ENCODE assay signal across 9 cellular contexts in the genomic region with DNA sequence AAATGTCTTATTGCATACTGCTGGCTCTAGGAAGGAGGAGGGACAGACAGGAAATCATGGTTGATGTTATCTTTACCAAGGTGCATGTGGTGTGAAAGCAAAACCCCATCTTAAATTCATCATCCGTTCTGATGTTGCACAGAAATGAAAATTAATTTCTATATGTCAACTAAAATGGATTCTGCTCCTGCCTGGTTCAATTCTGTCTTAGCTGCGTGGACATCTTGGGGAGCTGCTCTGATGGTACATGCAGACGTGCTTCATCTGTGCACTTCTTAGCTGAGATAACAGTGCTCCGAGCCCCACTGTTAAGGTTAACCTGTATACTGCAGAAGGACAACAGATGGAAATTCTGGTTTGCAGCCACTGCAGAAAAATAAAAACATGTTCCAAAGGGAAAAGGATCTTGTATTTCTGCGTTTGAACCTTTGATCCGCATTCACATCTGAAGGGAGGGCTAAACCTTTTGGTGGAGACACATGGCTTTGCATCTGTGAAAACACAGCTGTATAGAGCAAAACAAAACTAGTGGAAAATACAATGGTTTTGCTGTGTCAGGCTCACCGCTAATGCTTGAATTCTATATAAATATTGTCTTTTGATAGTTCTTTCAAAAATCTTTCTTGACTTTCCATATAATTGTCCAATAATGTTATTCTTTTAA. TPM values are rescaled to one million over a fixed set of nuclear protein-coding genes. Genes with fewer than 3 reads are reported as not detected.
DNase-seq lines count a peak whose midpoint lies in the region; ATAC-seq, FAIRE-seq and TF ChIP-seq lines count a peak whose summit lies in the region.
"Had no signal": no experiment of that assay in that cellular context is flagged by ENCODE, and none has a peak within 500 bp of the region (broad histone marks: within the 10 kb centered on the region; RNA-seq: fewer than 3 reads in every experiment).

No MANE protein-coding gene starts in this region.

- peak; percentile 16 for DNase-seq in stimulated activated CD4-positive, alpha-beta T cell treated with anti-CD3 and anti-CD28 coated beads, Interleukin-4, amount 100 ng/mL, for 24 hours
- no peak for DNase-seq in stimulated activated CD4-positive, alpha-beta T cell treated with anti-CD3 and anti-CD28 coated beads, Interleukin-4, amount 100 ng/mL, for 4 hours
- DNase-seq in activated CD4-positive, alpha-beta T cell treated with anti-CD3 and anti-CD28 coated beads, Interleukin-2, amount 10 ng/mL, durations not matched to agents 7 days and 5 days, result peak; percentile 57
- DNase-seq in endothelial cell of umbilical vein (ENCODE audit: low read depth, low spot score), result no peak
- no peak for DNase-seq in tibial artery
- DNase-seq in right atrium auricular region (ENCODE audit: low spot score), result no peak
- no peak for DNase-seq in DMS79 (lab: John Stamatoyannopoulos, UW)

- dilution Hi-C loops in endothelial cell of umbilical vein (cut with MboI; ENCODE audit: extremely low pct_ligation_motif_present, low sequenced_read_pairs), result no loop called here

- H3K27me3 Mint-ChIP-seq in activated CD4-positive, alpha-beta T cell treated with anti-CD3 and anti-CD28 coated beads, Interleukin-2, amount 10 ng/mL, durations not matched to agents 7 days and 5 days, result peaks cover 5% of the 10 kb centered on the region

- H3K27ac Mint-ChIP-seq in activated CD4-positive, alpha-beta T cell treated with anti-CD3 and anti-CD28 coated beads, Interleukin-2, amount 10 ng/mL, durations not matched to agents 7 days and 5 days, result peak overlapping the region; percentile 95
- H3K27ac Mint-ChIP-seq: dendritic cell treated with granulocyte-macrophage colony-stimulating factor and Interleukin-4, amounts not matched to agents 40 ng/mL and 50 ng/mL, for 4 days had no signal

- no peak overlapping the region for H3K9ac ChIP-seq in endothelial cell of umbilical vein (replicated peaks; ENCODE audit: extremely low read depth, insufficient read depth, low read length)

- no peak overlapping the region for H3K27ac ChIP-seq in endothelial cell of umbilical vein (ENCODE audit: insufficient read depth, low read depth, low read length)
- H3K27ac ChIP-seq in tibial artery, result peak overlapping the region; percentile 79 to 90
- no peak overlapping the region for H3K27ac ChIP-seq in right atrium auricular region

- no peaks in the 10 kb centered on the region for H3K36me3 ChIP-seq in endothelial cell of umbilical vein (ENCODE audit: control insufficient read depth in 2 of 2, extremely low read depth in 1 of 2, insufficient read depth in 2 of 2, low read length in 2 of 2)
- no peaks in the 10 kb centered on the region for H3K36me3 ChIP-seq in tibial artery
- no peaks in the 10 kb centered on the region for H3K36me3 ChIP-seq in right atrium auricular region

- POLR2A ChIA-PET in activated CD4-positive, alpha-beta T cell treated with anti-CD3 and anti-CD28 coated beads, Interleukin-2, amount 10 ng/mL, durations not matched to agents 7 days and 5 days (lab: Charles Lee), result no interaction called here
- POLR2A ChIA-PET in endothelial cell of umbilical vein (lab: Charles Lee), result interaction anchor here (0.5 kb wide), 1 partner anchor 641 kb away, joined by 4 read pairs; no protein-coding TSS in a partner anchor

- TF ChIP-seq CTCF in endothelial cell of umbilical vein (IDR thresholded peaks at IDR 0.05; ENCODE audit: extremely low read depth in 1 of 2, insufficient read depth in 1 of 2, low read depth in 1 of 2, low read length in 2 of 2) (no peak), tibial artery (IDR thresholded peaks at IDR 0.05) (no peak), right atrium auricular region (IDR thresholded peaks at IDR 0.05) (no peak)

- no peaks in the 10 kb centered on the region for H3K9me3 Mint-ChIP-seq in activated CD4-positive, alpha-beta T cell treated with anti-CD3 and anti-CD28 coated beads, Interleukin-2, amount 10 ng/mL, durations not matched to agents 7 days and 5 days
- H3K9me3 Mint-ChIP-seq: dendritic cell treated with granulocyte-macrophage colony-stimulating factor and Interleukin-4, amounts not matched to agents 40 ng/mL and 50 ng/mL, for 4 days had no signal

- H3K4me2 ChIP-seq in endothelial cell of umbilical vein (ENCODE audit: insufficient read depth, low read length), result no peak overlapping the region

- BruUV-seq in endothelial cell of umbilical vein (replicated peaks; lab: Mats Ljungman, UMichigan), result no TSS peak

- no peaks in the 10 kb centered on the region for H3K9me3 ChIP-seq in endothelial cell of umbilical vein (replicated peaks; ENCODE audit: control insufficient read depth, insufficient read depth, low read length)
- H3K9me3 ChIP-seq in tibial artery, result no peaks in the 10 kb centered on the region
- no peaks in the 10 kb centered on the region for H3K9me3 ChIP-seq in right atrium auricular region

- peaks cover 2 to 6% of the 10 kb centered on the region in 2 experiments for H3K27me3 ChIP-seq in endothelial cell of umbilical vein (ENCODE audit: control insufficient read depth in 2 of 2, insufficient read depth in 2 of 2, low read length in 2 of 2)
- no peaks in the 10 kb centered on the region for H3K27me3 ChIP-seq in tibial artery
- no peaks in the 10 kb centered on the region for H3K27me3 ChIP-seq in right atrium auricular region

- H3K79me2 ChIP-seq in endothelial cell of umbilical vein (ENCODE audit: control insufficient read depth, insufficient read depth, low read length), result no peaks in the 10 kb centered on the region

- CTCF ChIA-PET in activated CD4-positive, alpha-beta T cell treated with anti-CD3 and anti-CD28 coated beads, Interleukin-2, amount 10 ng/mL, durations not matched to agents 7 days and 5 days (lab: Charles Lee), result interaction anchor here (0.6 to 4.8 kb wide), 16 partner anchors 10 to 931 kb away, joined by 3 to 15 read pairs (median 3); a partner anchor contains a TSS
- CTCF ChIA-PET in endothelial cell of umbilical vein (lab: Charles Lee), result interaction anchor here (0.6 to 4.4 kb wide), 30 partner anchors 9 to 1471 kb away, joined by 3 to 28 read pairs (median 4); no protein-coding TSS in a partner anchor

- H3K9me1 ChIP-seq in endothelial cell of umbilical vein (replicated peaks; ENCODE audit: control insufficient read depth, extremely low read depth, insufficient read depth, low read length), result no peaks in the 10 kb centered on the region

- ATAC-seq in GM21528 (IDR thresholded peaks at IDR 0.05; ENCODE audit: low FRiP score, unreplicated experiment), result no peak

- H2AFZ ChIP-seq in endothelial cell of umbilical vein (ENCODE audit: low read depth, low read length), result no peak overlapping the region

- no peak for TF ChIP-seq POLR2A in endothelial cell of umbilical vein (IDR thresholded peaks at IDR 0.05; ENCODE audit: low read depth, low read length)

- H4K20me1 ChIP-seq in endothelial cell of umbilical vein (replicated peaks; ENCODE audit: control insufficient read depth, extremely low read depth, insufficient read depth, low read length), result no peaks in the 10 kb centered on the region

- H3K4me1 ChIP-seq in endothelial cell of umbilical vein (ENCODE audit: control insufficient read depth, extremely low read depth, insufficient read depth, low read length), result peaks cover 14% of the 10 kb centered on the region
- peaks cover 0 to 20% (median 15%) of the 10 kb centered on the region in 4 donors for H3K4me1 ChIP-seq in tibial artery
- H3K4me1 ChIP-seq in right atrium auricular region, result peaks cover 0 to 10% of the 10 kb centered on the region in 2 donors

- H3K4me1 Mint-ChIP-seq in activated CD4-positive, alpha-beta T cell treated with anti-CD3 and anti-CD28 coated beads, Interleukin-2, amount 10 ng/mL, durations not matched to agents 7 days and 5 days, result peaks cover 50% of the 10 kb centered on the region

- no peaks in the 10 kb centered on the region for H3K36me3 Mint-ChIP-seq in activated CD4-positive, alpha-beta T cell treated with anti-CD3 and anti-CD28 coated beads, Interleukin-2, amount 10 ng/mL, durations not matched to agents 7 days and 5 days (ENCODE audit: low read depth)

- H3K4me3 ChIP-seq in endothelial cell of umbilical vein (replicated peaks in 1 of 3; ENCODE audit: insufficient read depth in 1 of 3, low read depth in 1 of 3, low read length in 3 of 3) (no peak overlapping the region), tibial artery (no peak overlapping the region), right atrium auricular region (no peak overlapping the region)

- peak overlapping the region; percentile 48 for H3K4me3 Mint-ChIP-seq in activated CD4-positive, alpha-beta T cell treated with anti-CD3 and anti-CD28 coated beads, Interleukin-2, amount 10 ng/mL, durations not matched to agents 7 days and 5 days

- intact Hi-C loops in endothelial cell of umbilical vein (cut with micrococcal nuclease) (loop anchor here (1.0 to 10.0 kb wide), 9 partner anchors 245 to 1470 kb away; a partner anchor contains a TSS), tibial artery (cut with DNase I; ENCODE audit: low total_unique reads) (loop anchor here (5.0 to 10.0 kb wide), 3 partner anchors 40 to 578 kb away; no protein-coding TSS in a partner anchor)

- FAIRE-seq in endothelial cell of umbilical vein (lab: Jason Lieb, UNC), result peak; percentile 59

TF ChIP-seq in endothelial cell of umbilical vein, 7 proteins besides CTCF, POLR2A, EP300 and RAD21 (continues in another document):
- TF ChIP-seq JUN (IDR thresholded peaks at IDR 0.05; ENCODE audit: borderline replicate concordance, insufficient read depth, insufficient read length, low read depth) (no peak), FOS (IDR thresholded peaks at IDR 0.05; ENCODE audit: borderline replicate concordance, insufficient read depth, low read length) (no peak), GATA2 (IDR thresholded peaks at IDR 0.05; ENCODE audit: insufficient read depth, insufficient read length, low read depth, low read length) (peak; percentile 12), MYC (IDR thresholded peaks at IDR 0.05; ENCODE audit: low read depth, low read length) (no peak)
- TF ChIP-seq, protein P1, sequence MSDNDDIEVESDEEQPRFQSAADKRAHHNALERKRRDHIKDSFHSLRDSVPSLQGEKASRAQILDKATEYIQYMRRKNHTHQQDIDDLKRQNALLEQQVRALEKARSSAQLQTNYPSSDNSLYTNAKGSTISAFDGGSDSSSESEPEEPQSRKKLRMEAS (IDR thresholded peaks at IDR 0.05; ENCODE audit: insufficient read depth, insufficient read length), result no peak

RNA-seq across cellular contexts. Expression of a gene that starts 50.5 kb away (rescaled TPM):
- 10 to 100 TPM; 12.2 to 13.0 TPM for total RNA-seq in activated CD4-positive, alpha-beta T cell treated with anti-CD3 and anti-CD28 coated beads, Interleukin-2, amount 10 ng/mL, durations not matched to agents 7 days and 5 days
- total RNA-seq in endothelial cell of umbilical vein, result 1.6 and 1.8 TPM in 2 replicates
- polyA plus RNA-seq in endothelial cell of umbilical vein, result 0.70 and 0.73 TPM in 2 replicates
- polyA plus RNA-seq in endothelial cell of umbilical vein (2011; cell fraction: cytosol; rRNA removed), result 0.65 and 0.89 TPM in 2 replicates
- 1.1 and 1.2 TPM in 2 replicates for polyA plus RNA-seq in endothelial cell of umbilical vein (2011; cell fraction: nucleus; rRNA removed)
- 1.3 and 1.9 TPM in 2 replicates for polyA plus RNA-seq in endothelial cell of umbilical vein (2012)
- 1.5 TPM in 1 of 2 replicates, not detected in the other for polyA minus RNA-seq in endothelial cell of umbilical vein
- polyA minus RNA-seq in endothelial cell of umbilical vein (2011; cell fraction: cytosol; rRNA and poly(A)+ RNA removed), result 0.82 TPM
- 0.10 and 0.38 TPM in 2 replicates for polyA minus RNA-seq in endothelial cell of umbilical vein (2011; cell fraction: nucleus; rRNA and poly(A)+ RNA removed)
- 1 to 10 TPM; 7.8 to 9.9 TPM for total RNA-seq in right atrium auricular region

Comparison
In these comparisons a context has a peak if more than half of its experiments do, and no peak if none do; other contexts are left out.
1. DNase-seq: peak in stimulated activated CD4-positive, alpha-beta T cell treated with anti-CD3 and anti-CD28 coated beads, Interleukin-4, amount 100 ng/mL, for 24 hours (single experiment) and activated CD4-positive, alpha-beta T cell treated with anti-CD3 and anti-CD28 coated beads, Interleukin-2, amount 10 ng/mL, durations not matched to agents 7 days and 5 days (single experiment); none in stimulated activated CD4-positive, alpha-beta T cell treated with anti-CD3 and anti-CD28 coated beads, Interleukin-4, amount 100 ng/mL, for 4 hours (0 of 2), endothelial cell of umbilical vein (single experiment), tibial artery (0 of 2), right atrium auricular region (single experiment) and DMS79 (single experiment).
2. H3K27ac ChIP-seq: peak in tibial artery (2 of 2); none in endothelial cell of umbilical vein (single experiment) and right atrium auricular region (0 of 2).